ENCODE assay signal across 8 cellular contexts in the genomic region with DNA sequence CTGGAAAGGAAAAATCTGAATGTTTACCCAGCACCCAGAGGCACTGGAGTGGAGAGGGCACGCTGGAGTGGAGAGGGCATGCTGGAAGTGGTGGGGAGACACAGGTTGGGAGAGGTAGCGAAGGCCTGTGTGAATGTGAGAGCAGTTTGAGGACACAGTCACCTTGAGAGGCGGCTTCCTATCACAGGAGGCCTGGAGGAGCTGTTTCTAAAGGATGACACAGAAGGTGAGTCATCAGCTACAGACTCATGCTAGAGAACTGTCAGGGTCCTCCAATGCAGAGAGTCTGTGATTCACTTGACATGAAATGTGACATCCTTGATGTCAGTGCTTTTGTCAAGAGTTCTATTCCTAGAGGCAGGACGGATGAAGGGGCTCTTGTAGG. TPM values are rescaled to one million over a fixed set of nuclear protein-coding genes. Genes with fewer than 3 reads are reported as not detected.
DNase-seq lines count a peak whose midpoint lies in the region; ATAC-seq and TF ChIP-seq lines count a peak whose summit lies in the region.

No MANE protein-coding gene starts in this region.

- H3K79me2 ChIP-seq in OCI-LY1 (ENCODE audit: insufficient read depth, low read length), result no peaks in the 10 kb centered on the region
- H3K79me2 ChIP-seq in osteoblast (ENCODE audit: insufficient read depth, low read length), result peaks cover 56% of the 10 kb centered on the region

- no peak overlapping the region for H3K9ac ChIP-seq in OCI-LY1 (ENCODE audit: low read length)

- H4K20me1 ChIP-seq in OCI-LY1 (ENCODE audit: insufficient read depth, low read length) (no peaks in the 10 kb centered on the region), osteoblast (ENCODE audit: insufficient read depth, low read length) (peaks cover 69% of the 10 kb centered on the region)

- peak; percentile 48 for DNase-seq in DMS53 treated with DMSO at 0.1 percent for 48 hours (lab: John Stamatoyannopoulos, UW; ENCODE audit: unreplicated experiment)
- DNase-seq in dedifferentiated amniotic fluid mesenchymal stem cell (ENCODE audit: extremely low spot score), result peak; percentile 45
- DNase-seq in osteoblast (ENCODE audit: insufficient read length, low spot score, missing footprints), result peak; percentile 97
- DNase-seq in cortex of kidney (lab: John Stamatoyannopoulos, UW), result no peak

- H3K9me3 ChIP-seq in OCI-LY1 (ENCODE audit: low read length), result no peaks in the 10 kb centered on the region
- no peaks in the 10 kb centered on the region for H3K9me3 ChIP-seq in osteoblast (ENCODE audit: low read depth, low read length)

- TF ChIP-seq CTCF in OCI-LY1 (IDR thresholded peaks at IDR 0.05; ENCODE audit: low read length) (no peak), osteoblast (IDR thresholded peaks at IDR 0.05; ENCODE audit: extremely low read depth, low read depth, low read length) (no peak)

- H3K27ac ChIP-seq in OCI-LY1 (ENCODE audit: low read depth, low read length, poor library complexity, severe bottlenecking), result peak overlapping the region; percentile 6
- peak overlapping the region; percentile 65 for H3K27ac ChIP-seq in osteoblast (ENCODE audit: low read depth, low read length)

- H2AFZ ChIP-seq in OCI-LY1 (ENCODE audit: low read length) (no peak overlapping the region), osteoblast (ENCODE audit: low read length) (no peak overlapping the region)

- H3K36me3 ChIP-seq in OCI-LY1 (ENCODE audit: insufficient read depth, low read length), result peaks cover 8% of the 10 kb centered on the region; the same call in 1 of the 2 replicates
- H3K36me3 ChIP-seq in osteoblast (ENCODE audit: insufficient read depth, low read length), result peaks cover 16% of the 10 kb centered on the region

- no peak overlapping the region for H3K4me2 ChIP-seq in OCI-LY1 (ENCODE audit: low read length)
- H3K4me2 ChIP-seq in osteoblast (ENCODE audit: insufficient read depth, low read length), result peak overlapping the region; percentile 25

- H3K4me3 ChIP-seq in OCI-LY1 (ENCODE audit: low read depth, low read length, poor library complexity, severe bottlenecking) (no peak overlapping the region), osteoblast (ENCODE audit: insufficient read depth, low read length) (no peak overlapping the region)

- H3F3A ChIP-seq in OCI-LY1 (ENCODE audit: insufficient read depth, low read length), result no peaks in the 10 kb centered on the region

- H3K4me1 ChIP-seq in OCI-LY1 (ENCODE audit: insufficient read depth, low read length, severe bottlenecking), result no peaks in the 10 kb centered on the region
- peaks cover 25% of the 10 kb centered on the region for H3K4me1 ChIP-seq in osteoblast (ENCODE audit: insufficient read depth, low read length)

- ATAC-seq in HG02678 (IDR thresholded peaks at IDR 0.05; ENCODE audit: unreplicated experiment) (no peak), HG03175 (IDR thresholded peaks at IDR 0.05; ENCODE audit: unreplicated experiment) (no peak), HG03342 (IDR thresholded peaks at IDR 0.05; ENCODE audit: unreplicated experiment) (no peak)

- H3K9me2 ChIP-seq in OCI-LY1 (ENCODE audit: low read depth, low read length), result no peaks in the 10 kb centered on the region

- H3K27me3 ChIP-seq in OCI-LY1 (ENCODE audit: insufficient read depth, low read length) (no peaks in the 10 kb centered on the region), osteoblast (ENCODE audit: insufficient read depth, low read length) (no peaks in the 10 kb centered on the region)

RNA-seq across cellular contexts. Expression of a gene that starts 13.8 kb away (rescaled TPM):
- total RNA-seq in osteoblast, result 0.36 and 0.59 TPM in 2 replicates

RNA-seq across cellular contexts. Expression of a gene that starts 18.8 kb away (rescaled TPM):
- total RNA-seq in osteoblast, result 44.5 and 47.0 TPM in 2 replicates

RNA-seq across cellular contexts. Expression of a gene that starts 24.8 kb away (rescaled TPM):
- total RNA-seq in osteoblast, result 16.8 and 18.5 TPM in 2 replicates

RNA-seq across cellular contexts. Expression of a gene that starts 26.1 kb away (rescaled TPM):
- 6.9 and 8.8 TPM in 2 replicates for total RNA-seq in osteoblast

RNA-seq across cellular contexts. Expression of a gene that starts 33.2 kb away (rescaled TPM):
- 0.29 TPM in 1 of 2 replicates, not detected in the other for total RNA-seq in osteoblast
